Comparison of ENCODE assay signal across 8 cellular contexts in the genomic region with DNA sequence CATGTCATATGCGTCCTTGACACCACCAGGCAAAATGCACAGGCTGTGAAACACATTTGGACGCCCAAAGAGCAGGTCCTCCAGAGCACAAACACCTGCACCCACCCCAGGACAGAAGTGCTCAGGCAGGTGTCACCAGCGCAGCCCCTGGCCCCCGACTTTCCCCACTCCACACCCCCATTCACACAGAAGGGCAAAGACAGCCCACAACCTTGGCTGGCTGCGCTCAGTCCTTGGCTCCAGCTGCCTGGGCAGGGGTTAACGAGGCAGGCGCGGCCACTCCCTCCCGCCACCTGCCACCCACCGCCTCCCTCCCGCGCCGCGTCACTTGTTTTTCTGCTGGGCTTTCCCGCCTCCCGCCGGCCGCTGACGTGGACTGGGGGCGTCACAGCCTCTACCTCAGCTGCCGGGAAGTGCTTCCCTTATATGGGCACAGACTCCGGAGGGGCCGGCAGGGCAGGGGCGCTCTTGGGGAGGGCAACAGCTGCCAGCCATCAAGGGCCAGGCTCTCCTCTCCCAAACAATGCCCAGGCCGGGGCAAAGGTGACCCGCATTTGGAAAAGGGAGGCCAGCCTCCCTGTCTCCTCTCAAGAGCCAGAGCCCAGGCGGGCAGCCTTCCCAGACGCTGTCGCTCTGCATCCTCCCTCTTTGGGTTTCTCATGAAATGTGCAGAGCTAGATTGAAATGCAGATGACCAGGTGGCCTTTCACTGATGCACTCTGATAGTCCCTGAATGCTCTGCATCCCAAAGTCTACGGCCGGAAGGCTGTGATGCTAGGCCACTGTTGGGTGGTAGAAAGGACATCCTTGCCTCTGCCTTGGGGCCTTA. TPM values are rescaled to one million over a fixed set of nuclear protein-coding genes. Genes with fewer than 3 reads are reported as not detected.
DNase-seq lines count a peak whose midpoint lies in the region; ATAC-seq, FAIRE-seq and TF ChIP-seq lines count a peak whose summit lies in the region.

No MANE protein-coding gene starts in this region.

- H3K27ac ChIP-seq in colonic mucosa: peak overlapping the region; percentile 98
- peak overlapping the region; percentile 92 to 98 for H3K27ac ChIP-seq in left lung

- H3K27me3 ChIP-seq in colonic mucosa (no peaks in the 10 kb centered on the region), left lung (no peaks in the 10 kb centered on the region)

- H3K9ac ChIP-seq in colonic mucosa (ENCODE audit: low read depth in 2 of 2, low read length in 2 of 2): peak overlapping the region; percentile 77 to 96

- TF ChIP-seq CTCF in colonic mucosa (IDR thresholded peaks at IDR 0.05) (no peak), left lung (IDR thresholded peaks at IDR 0.05) (no peak)

- DNase-seq in GM12892 (ENCODE audit: insufficient read length): peak; percentile 91
- peak; percentile 94 for DNase-seq in NCI-H2107 (lab: John Stamatoyannopoulos, UW)
- peak; percentile 99 for DNase-seq in activated CD4-positive, alpha-beta T cell treated with anti-CD3 and anti-CD28 coated beads, Interleukin-2, amount 50 U/mL, for 1 hour
- DNase-seq in colonic mucosa: peak; percentile 98
- DNase-seq in left lung: peak; percentile 97 to 98
- peak; percentile 97 for DNase-seq in stimulated activated CD4-positive, alpha-beta T cell treated with anti-CD3 and anti-CD28 coated beads, Interleukin-1b, Interleukin-23, amount 100 ng/mL, for 48 hours
- DNase-seq in 8988T: no peak

- TF ChIP-seq POLR2A in GM12892 (IDR thresholded peaks at IDR 0.05; ENCODE audit: low read depth, low read length): peak; percentile 69

- intact Hi-C loops in colonic mucosa (cut with DNase I): no loop called here
- intact Hi-C loops in left lung (cut with DNase I): no loop called here

- peaks cover 49% of the 10 kb centered on the region for H3K4me1 ChIP-seq in colonic mucosa
- H3K4me1 ChIP-seq in left lung: peaks cover 30 to 63% of the 10 kb centered on the region in 2 donors

- H3K4me3 ChIP-seq in colonic mucosa (peak overlapping the region; percentile 0), left lung (peak overlapping the region in 1 of 2 donors; percentile 22)

- peak; percentile 97 for FAIRE-seq in GM12892 (lab: Jason Lieb, UNC)

- ATAC-seq in HG02870 (IDR thresholded peaks at IDR 0.05; ENCODE audit: unreplicated experiment): peak; percentile 40
- ATAC-seq in left lung: peak; percentile 89

- H3K36me3 ChIP-seq in colonic mucosa (no peaks in the 10 kb centered on the region), left lung (no peaks in the 10 kb centered on the region)

- H3K9me3 ChIP-seq in colonic mucosa: no peaks in the 10 kb centered on the region
- no peaks in the 10 kb centered on the region for H3K9me3 ChIP-seq in left lung

RNA-seq across cellular contexts. Expression of gene BTG2, which starts 14.8 kb away (rescaled TPM):
- polyA plus RNA-seq in GM12892 (2012; ENCODE audit: missing spikeins): 58.2 TPM
- 10 to 100 TPM; 66.4 to 88.0 TPM for total RNA-seq in colonic mucosa
- 10 to 100 TPM; 56.2 to 84.8 TPM for total RNA-seq in left lung
